Comparison of ENCODE assay signal across 24 cellular contexts in genomic region chr6:170149681-170150589, GRCh38.
DNase-seq lines count a peak whose midpoint lies in the region; ATAC-seq and TF ChIP-seq lines count a peak whose summit lies in the region.
"Had no signal": no experiment of that assay in that cellular context is flagged by ENCODE, and none has a peak within 500 bp of the region (broad histone marks: within the 10 kb centered on the region; RNA-seq: fewer than 3 reads in every experiment).

No MANE protein-coding gene starts in this region.

- no peak for DNase-seq in activated naive CD8-positive, alpha-beta T cell treated with anti-CD3 and anti-CD28 coated beads, Interleukin-2, amount 10 ng/mL, durations not matched to agents 7 days and 5 days
- no peak for DNase-seq in activated naive CD8-positive, alpha-beta T cell treated with anti-CD3 and anti-CD28 coated beads, Interleukin-2, amount 50 U/mL, for 24 hours
- DNase-seq in DMS53 treated with DMSO at 0.1 percent for 48 hours (lab: John Stamatoyannopoulos, UW; ENCODE audit: unreplicated experiment) (peak; percentile 76), SHP77 (lab: John Stamatoyannopoulos, UW) (peak; percentile 95 to 96), spleen (peak; percentile 71), GOT3 (lab: John Stamatoyannopoulos, UW) (no peak), HFFc6 (no peak)
- DNase-seq: activated CD4-positive, alpha-beta T cell treated with anti-CD3 and anti-CD28 coated beads for 48 hours; activated CD8-positive, alpha-beta memory T cell treated with anti-CD3 and anti-CD28 coated beads, Interleukin-2, amount 50 U/mL, for 48 hours; adrenal gland; colonic mucosa; gastrocnemius medialis; islet precursor cell; NCI-H1105 treated with DMSO at 0.1 percent for 48 hours; NK-92 treated with Interleukin-12 subunit alpha and Interleukin-12 subunit beta, amount 100 ng/mL, for 24 hours; Peyer's patch; stimulated activated CD4-positive, alpha-beta T cell treated with anti-CD3 and anti-CD28 coated beads, Interleukin-4, amount 100 ng/mL, for 1 hour had no signal

- POLR2A ChIA-PET in activated naive CD8-positive, alpha-beta T cell treated with anti-CD3 and anti-CD28 coated beads, Interleukin-2, amount 10 ng/mL, durations not matched to agents 7 days and 5 days (lab: Charles Lee) = interaction anchor here (2.2 kb wide), 1 partner anchor 62 kb away, joined by 5 read pairs; no protein-coding TSS in a partner anchor

- H3K36me3 ChIP-seq in spleen = no peaks in the 10 kb centered on the region
- H3K36me3 ChIP-seq: adrenal gland, colonic mucosa, esophagus muscularis mucosa, gastrocnemius medialis, neutrophil, Peyer's patch, tibial nerve had no signal

- H3K4me3 ChIP-seq in spleen = no peak overlapping the region
- H3K4me3 ChIP-seq: adrenal gland, colonic mucosa, esophagus muscularis mucosa, gastrocnemius medialis, lung, Peyer's patch, smooth muscle cell, tibial nerve had no signal

- no peak overlapping the region for H3K27ac ChIP-seq in spleen
- H3K27ac ChIP-seq: adrenal gland, colonic mucosa, esophagus muscularis mucosa, neutrophil, Peyer's patch, tibial nerve had no signal

- H3K27me3 Mint-ChIP-seq in activated naive CD8-positive, alpha-beta T cell treated with anti-CD3 and anti-CD28 coated beads, Interleukin-2, amount 10 ng/mL, durations not matched to agents 7 days and 5 days = peaks cover 19% of the 10 kb centered on the region
- peaks cover 12% of the 10 kb centered on the region for H3K27me3 Mint-ChIP-seq in activated naive CD8-positive, alpha-beta T cell treated with anti-CD3 and anti-CD28 coated beads, Interleukin-2, amount 50 U/mL, for 24 hours
- peaks cover 3% of the 10 kb centered on the region; the same call in 1 of the 2 replicates for H3K27me3 Mint-ChIP-seq in HFFc6 (ENCODE audit: insufficient read depth)

- H3K9me3 Mint-ChIP-seq in activated naive CD8-positive, alpha-beta T cell treated with anti-CD3 and anti-CD28 coated beads, Interleukin-2, amount 10 ng/mL, durations not matched to agents 7 days and 5 days = peaks cover under 1% of the 10 kb centered on the region
- peaks cover 9% of the 10 kb centered on the region for H3K9me3 Mint-ChIP-seq in activated naive CD8-positive, alpha-beta T cell treated with anti-CD3 and anti-CD28 coated beads, Interleukin-2, amount 50 U/mL, for 24 hours
- H3K9me3 Mint-ChIP-seq in HFFc6 = peaks cover 45% of the 10 kb centered on the region

- peak overlapping the region; percentile 48 for H3K27ac Mint-ChIP-seq in activated naive CD8-positive, alpha-beta T cell treated with anti-CD3 and anti-CD28 coated beads, Interleukin-2, amount 10 ng/mL, durations not matched to agents 7 days and 5 days
- no peak overlapping the region for H3K27ac Mint-ChIP-seq in activated naive CD8-positive, alpha-beta T cell treated with anti-CD3 and anti-CD28 coated beads, Interleukin-2, amount 50 U/mL, for 24 hours
- no peak overlapping the region for H3K27ac Mint-ChIP-seq in HFFc6
- H3K27ac Mint-ChIP-seq: stimulated activated naive CD8-positive, alpha-beta T cell treated with anti-CD3 and anti-CD28 coated beads, Interleukin-15, Interleukin-2, amounts not matched to agents 100 ng/mL and 50 ng/mL, for 24 hours had no signal

- peaks cover 56% of the 10 kb centered on the region for H3K4me1 Mint-ChIP-seq in activated naive CD8-positive, alpha-beta T cell treated with anti-CD3 and anti-CD28 coated beads, Interleukin-2, amount 10 ng/mL, durations not matched to agents 7 days and 5 days
- peaks cover 66% of the 10 kb centered on the region for H3K4me1 Mint-ChIP-seq in activated naive CD8-positive, alpha-beta T cell treated with anti-CD3 and anti-CD28 coated beads, Interleukin-2, amount 50 U/mL, for 24 hours
- no peaks in the 10 kb centered on the region for H3K4me1 Mint-ChIP-seq in HFFc6 (ENCODE audit: low read depth)

- intact Hi-C loops in spleen (cut with DNase I; ENCODE audit: low total_unique reads) = no loop called here

- H3K27me3 ChIP-seq in spleen (replicated peaks in 1 of 7) = peaks cover 0 to 61% (median 10%) of the 10 kb centered on the region in 7 donors
- H3K27me3 ChIP-seq: colonic mucosa, gastrocnemius medialis, Peyer's patch had no signal

- no peak overlapping the region for H3K4me3 Mint-ChIP-seq in activated naive CD8-positive, alpha-beta T cell treated with anti-CD3 and anti-CD28 coated beads, Interleukin-2, amount 10 ng/mL, durations not matched to agents 7 days and 5 days
- H3K4me3 Mint-ChIP-seq in activated naive CD8-positive, alpha-beta T cell treated with anti-CD3 and anti-CD28 coated beads, Interleukin-2, amount 50 U/mL, for 24 hours = no peak overlapping the region
- H3K4me3 Mint-ChIP-seq in HFFc6 = no peak overlapping the region
- H3K4me3 Mint-ChIP-seq: stimulated activated naive CD8-positive, alpha-beta T cell treated with anti-CD3 and anti-CD28 coated beads, Interleukin-15, Interleukin-2, amounts not matched to agents 100 ng/mL and 50 ng/mL, for 24 hours had no signal

- no peak for TF ChIP-seq POLR2A in spleen (IDR thresholded peaks at IDR 0.05)

- peaks cover 0 to 5% (median 0%) of the 10 kb centered on the region in 8 donors for H3K9me3 ChIP-seq in spleen
- H3K9me3 ChIP-seq: adrenal gland, colonic mucosa, esophagus muscularis mucosa, gastrocnemius medialis, neutrophil, Peyer's patch, tibial nerve had no signal

- H3K4me1 ChIP-seq in spleen = peaks cover 14 to 59% (median 37%) of the 10 kb centered on the region in 6 donors

- no peak for ATAC-seq in activated naive CD8-positive, alpha-beta T cell treated with anti-CD3 and anti-CD28 coated beads, Interleukin-2, amount 10 ng/mL, durations not matched to agents 7 days and 5 days (ENCODE audit: low read depth)
- no peak for ATAC-seq in activated naive CD8-positive, alpha-beta T cell treated with anti-CD3 and anti-CD28 coated beads, Interleukin-2, amount 50 U/mL, for 24 hours
- ATAC-seq: gastrocnemius medialis, HepG2 had no signal

- 85 to 96% (median 94%) methylated on average over 3 to 9 of the region's 9 CpGs for WGBS in spleen, 5 donors

- TF ChIP-seq CTCF in spleen (IDR thresholded peaks at IDR 0.05 in 8 of 11, conservative IDR thresholded peaks at IDR 0.05 in 3 of 11) = no peak
- TF ChIP-seq CTCF in HFFc6 (IDR thresholded peaks at IDR 0.05) = no peak

- peaks cover under 1% of the 10 kb centered on the region for H3K36me3 Mint-ChIP-seq in activated naive CD8-positive, alpha-beta T cell treated with anti-CD3 and anti-CD28 coated beads, Interleukin-2, amount 10 ng/mL, durations not matched to agents 7 days and 5 days
- peaks cover 5% of the 10 kb centered on the region for H3K36me3 Mint-ChIP-seq in activated naive CD8-positive, alpha-beta T cell treated with anti-CD3 and anti-CD28 coated beads, Interleukin-2, amount 50 U/mL, for 24 hours (ENCODE audit: low read depth)
- H3K36me3 Mint-ChIP-seq in HFFc6 (ENCODE audit: low read depth) = 0 out of 2 replicates have a peak, but pooled peaks cover 1% of the 10 kb centered on the region

Comparison
In these comparisons a context has a peak if more than half of its experiments do, and no peak if none do; other contexts are left out.
1. DNase-seq: peak in DMS53 treated with DMSO at 0.1 percent for 48 hours (single experiment), SHP77 (2 of 2) and spleen (single experiment); none in activated naive CD8-positive, alpha-beta T cell treated with anti-CD3 and anti-CD28 coated beads, Interleukin-2, amount 10 ng/mL, durations not matched to agents 7 days and 5 days (single experiment), activated naive CD8-positive, alpha-beta T cell treated with anti-CD3 and anti-CD28 coated beads, Interleukin-2, amount 50 U/mL, for 24 hours (single experiment), GOT3 (single experiment) and HFFc6 (single experiment).